20 cellular contexts compared by ENCODE assay signal in the genomic region with DNA sequence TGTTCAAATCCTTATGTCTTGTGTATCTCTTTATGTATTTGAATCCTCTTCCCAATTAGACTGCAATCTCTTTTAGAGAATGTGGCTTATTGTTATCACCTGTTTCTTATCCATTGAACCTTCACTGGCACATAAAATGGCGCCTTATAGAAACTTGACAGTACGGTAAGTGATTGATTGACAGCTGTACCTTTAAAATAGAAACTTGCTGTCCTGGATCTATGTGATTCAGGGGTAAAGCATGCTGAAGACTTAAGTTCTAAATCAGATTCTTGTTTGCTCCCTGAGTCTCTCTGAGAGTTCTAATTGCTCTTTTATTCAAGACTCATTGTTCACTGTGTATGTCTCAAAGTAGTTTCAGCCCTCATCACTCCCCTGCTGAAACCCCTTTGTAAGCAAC.
"Had no signal": no experiment of that assay in that cellular context is flagged by ENCODE, and none has a peak within 500 bp of the region (broad histone marks: within the 10 kb centered on the region; RNA-seq: fewer than 3 reads in every experiment).

No MANE protein-coding gene starts in this region.

- H3K27me3 ChIP-seq: SJCRH30 had no signal

- DNase-seq: Kasumi-1, MM.1S, NCI-H1092 treated with DMSO at 0.1 percent for 48 hours, NCI-H1436, NCI-H187, NCI-H2029, NCI-H2081 treated with DMSO at 0.1 percent for 48 hours, NCI-H2171, NCI-H446, NCI-H510A, NCI-H524 treated with DMSO at 0.1 percent for 48 hours, NCI-H69, NCI-H774, SHP77, SJCRH30 had no signal

- H3K9me3 ChIP-seq: SJCRH30 had no signal

- FAIRE-seq: HTR-8/SVneo, K562 had no signal

- H3K4me2 ChIP-seq: KMS-11 had no signal

- H3K27ac ChIP-seq: HL-60, KMS-11, RWPE1, SJCRH30 had no signal

- H3K4me1 ChIP-seq: SJCRH30 had no signal

- ATAC-seq: K562 had no signal

- H3K9ac ChIP-seq: KMS-11 had no signal

- H3K36me3 ChIP-seq: SJCRH30 had no signal

- H3K4me3 ChIP-seq: K562, SJCRH30 had no signal
